In genomic region chr20:48034754-48035153, GRCh38 we compare ENCODE assay signal across 24 cellular contexts.
"Had no signal": no experiment of that assay in that cellular context is flagged by ENCODE, and none has a peak within 500 bp of the region (broad histone marks: within the 10 kb centered on the region; RNA-seq: fewer than 3 reads in every experiment).

No MANE protein-coding gene starts in this region.

- H3K9me3 Mint-ChIP-seq: activated CD4-positive, alpha-beta memory T cell treated with anti-CD3 and anti-CD28 coated beads for 36 hours; activated CD4-positive, alpha-beta T cell treated with anti-CD3 and anti-CD28 coated beads, Interleukin-2, amount 10 ng/mL, durations not matched to agents 7 days and 5 days; activated naive CD4-positive, alpha-beta T cell treated with anti-CD3 and anti-CD28 coated beads for 36 hours; activated T-cell treated with anti-CD3 and anti-CD28 coated beads, Interleukin-2, amount 50 U/mL, for 4 hours had no signal

- FAIRE-seq: K562 had no signal

- H3K4me3 ChIP-seq: K562, SJCRH30 had no signal

- H3K9ac ChIP-seq: SK-N-SH had no signal

- DNase-seq: activated CD4-positive, alpha-beta memory T cell treated with anti-CD3 and anti-CD28 coated beads for 36 hours; activated CD4-positive, alpha-beta T cell treated with anti-CD3 and anti-CD28 coated beads, Interleukin-2, amount 10 ng/mL, durations not matched to agents 7 days and 5 days; activated CD4-positive, CD25-positive, alpha-beta regulatory T cell; activated CD8-positive, alpha-beta memory T cell treated with anti-CD3 and anti-CD28 coated beads for 24 hours; activated effector memory CD4-positive, alpha-beta T cell treated with anti-CD3 and anti-CD28 coated beads, Interleukin-2, amount 50 U/mL, for 16 hours; activated naive CD4-positive, alpha-beta T cell treated with anti-CD3 and anti-CD28 coated beads for 36 hours; activated T-cell treated with anti-CD3 and anti-CD28 coated beads, Interleukin-2, amount 50 U/mL, for 4 hours; amygdala; caudate nucleus; Karpas-422; MV-4-11; NCI-H1092 treated with DMSO at 0.1 percent for 48 hours; NCI-H1417 treated with DMSO at 0.1 percent for 48 hours; NCI-H1694 treated with DMSO at 0.1 percent for 48 hours; NCI-H2081; NCI-H510A treated with DMSO at 0.1 percent for 48 hours; NCI-H69; NK-92 treated with Interleukin-12 subunit alpha and Interleukin-12 subunit beta, amount 100 ng/mL, for 24 hours; SJCRH30; SK-N-SH; T-helper 1 cell had no signal

- H3K27ac ChIP-seq: SJCRH30, VCaP had no signal

- H3K27ac Mint-ChIP-seq: activated CD4-positive, alpha-beta memory T cell treated with anti-CD3 and anti-CD28 coated beads for 36 hours; activated CD4-positive, alpha-beta T cell treated with anti-CD3 and anti-CD28 coated beads, Interleukin-2, amount 10 ng/mL, durations not matched to agents 7 days and 5 days; activated naive CD4-positive, alpha-beta T cell treated with anti-CD3 and anti-CD28 coated beads for 36 hours; activated naive CD8-positive, alpha-beta T cell had no signal

- H3K4me1 Mint-ChIP-seq: activated CD4-positive, alpha-beta T cell treated with anti-CD3 and anti-CD28 coated beads, Interleukin-2, amount 10 ng/mL, durations not matched to agents 7 days and 5 days had no signal

- H3K9me3 ChIP-seq: SK-N-SH had no signal

- ATAC-seq: activated T-cell treated with anti-CD3 and anti-CD28 coated beads, Interleukin-2, amount 50 U/mL, for 4 hours; K562 had no signal

- H3K4me3 Mint-ChIP-seq: activated CD4-positive, alpha-beta memory T cell treated with anti-CD3 and anti-CD28 coated beads for 36 hours; activated CD4-positive, alpha-beta T cell treated with anti-CD3 and anti-CD28 coated beads, Interleukin-2, amount 10 ng/mL, durations not matched to agents 7 days and 5 days; activated naive CD4-positive, alpha-beta T cell treated with anti-CD3 and anti-CD28 coated beads for 36 hours; activated naive CD8-positive, alpha-beta T cell; activated T-cell treated with anti-CD3 and anti-CD28 coated beads, Interleukin-2, amount 50 U/mL, for 4 hours had no signal

- H3K27me3 ChIP-seq: SJCRH30 had no signal

- H3K4me2 ChIP-seq: SK-N-SH had no signal

- H3K36me3 Mint-ChIP-seq: activated CD4-positive, alpha-beta memory T cell treated with anti-CD3 and anti-CD28 coated beads for 36 hours; activated naive CD8-positive, alpha-beta T cell had no signal
